ENCODE assay signal across 24 cellular contexts in the genomic region with DNA sequence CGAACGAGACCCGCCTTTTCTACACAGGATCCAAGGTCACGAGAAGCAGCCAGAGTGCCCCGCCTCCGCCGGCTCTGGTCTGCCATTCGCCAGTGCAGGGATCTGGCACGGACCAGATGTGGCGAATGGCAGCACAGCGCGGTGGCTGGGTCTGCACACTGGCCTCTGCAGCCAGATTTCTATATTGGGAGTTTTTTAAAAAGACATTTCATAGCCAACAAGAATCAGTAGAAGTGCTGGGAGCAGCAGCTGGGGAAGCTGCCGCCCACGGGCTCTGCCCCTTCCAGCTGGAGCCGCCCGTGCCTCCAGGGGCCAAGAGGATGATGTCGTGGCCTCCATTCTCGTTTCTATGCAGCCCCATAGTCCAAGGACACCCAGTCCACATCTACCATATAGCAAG.
A peak's percentile ranks its signal among the peaks of the same experiment; 100 is the strongest.
DNase-seq lines count a peak whose midpoint lies in the region; ATAC-seq, FAIRE-seq and TF ChIP-seq lines count a peak whose summit lies in the region.
"Had no signal": no experiment of that assay in that cellular context is flagged by ENCODE, and none has a peak within 500 bp of the region (broad histone marks: within the 10 kb centered on the region; RNA-seq: fewer than 3 reads in every experiment).

No MANE protein-coding gene starts in this region.

- DNase-seq in CD14-positive monocyte (ENCODE audit: low spot score) (no peak), H7 (peak; percentile 46), K562 (ENCODE audit: extremely low read depth in 1 of 4, low spot score in 3 of 4) (no peak), mesenteric fat pad (ENCODE audit: low spot score) (peak; percentile 83), EL (no peak), NCI-H1092 (lab: John Stamatoyannopoulos, UW) (no peak), NCI-H187 treated with DMSO at 0.1 percent for 48 hours (lab: John Stamatoyannopoulos, UW) (no peak)
- DNase-seq: activated CD4-positive, alpha-beta T cell treated with anti-CD3 and anti-CD28 coated beads, Interleukin-2, amount 10 ng/mL, durations not matched to agents 7 days and 5 days; activated naive CD4-positive, alpha-beta T cell treated with anti-CD3 and anti-CD28 coated beads, Interleukin-2, amount 50 U/mL, for 16 hours; CD8-positive, alpha-beta T cell; foreskin melanocyte; KG1; mesenchymal stem cell; NCI-H1417 treated with DMSO at 0.1 percent for 48 hours; NCI-H345; NCI-H748 treated with DMSO at 0.1 percent for 48 hours had no signal

- no peak overlapping the region for H3K4me3 ChIP-seq in H7 (ENCODE audit: insufficient read depth, low read depth, low read length)
- no peak overlapping the region for H3K4me3 ChIP-seq in K562
- H3K4me3 ChIP-seq: esophagus muscularis mucosa, hepatocyte, thoracic aorta had no signal

- no peak overlapping the region for H3K4me3 Mint-ChIP-seq in CD14-positive monocyte
- H3K4me3 Mint-ChIP-seq: activated CD4-positive, alpha-beta T cell treated with anti-CD3 and anti-CD28 coated beads, Interleukin-2, amount 10 ng/mL, durations not matched to agents 7 days and 5 days; CD8-positive, alpha-beta T cell; stimulated activated naive CD8-positive, alpha-beta T cell treated with anti-CD3 and anti-CD28 coated beads, Interleukin-15, Interleukin-2, amounts not matched to agents 100 ng/mL and 50 ng/mL, for 24 hours; T-helper 2 cell treated with Interferon-gamma antibody and Interleukin-4, amounts not matched to agents 5 μg/mL and 100 μg/mL, for 36 hours had no signal

- H3K36me3 ChIP-seq in H7 (replicated peaks; ENCODE audit: control insufficient read depth, insufficient read depth, low read length) (no peaks in the 10 kb centered on the region), K562 (ENCODE audit: control insufficient read depth, insufficient read depth, low read length) (no peaks in the 10 kb centered on the region)

- no peaks in the 10 kb centered on the region for H3K9me1 ChIP-seq in K562 (ENCODE audit: control insufficient read depth, insufficient read depth, low read length)

- peaks cover 0 to 6% (median 3%) of the 10 kb centered on the region in 3 donors for H3K27me3 Mint-ChIP-seq in CD14-positive monocyte (ENCODE audit: low read depth in 3 of 3)
- H3K27me3 Mint-ChIP-seq: activated CD4-positive, alpha-beta T cell treated with anti-CD3 and anti-CD28 coated beads, Interleukin-2, amount 10 ng/mL, durations not matched to agents 7 days and 5 days; stimulated activated naive CD8-positive, alpha-beta T cell treated with anti-CD3 and anti-CD28 coated beads, Interleukin-15, Interleukin-2, amounts not matched to agents 100 ng/mL and 50 ng/mL, for 24 hours had no signal

- no peak overlapping the region for H3K9ac ChIP-seq in K562 (ENCODE audit: insufficient read depth in 1 of 2, low read depth in 2 of 2, low read length in 2 of 2)

- ATAC-seq in K562 (no peak), HG03432 (IDR thresholded peaks at IDR 0.05; ENCODE audit: unreplicated experiment) (no peak)
- ATAC-seq: CD8-positive, alpha-beta T cell had no signal

- no peak for TF ChIP-seq CTCF in CD14-positive monocyte (IDR thresholded peaks at IDR 0.05)
- no peak for TF ChIP-seq CTCF in K562 (IDR thresholded peaks at IDR 0.05 in 2 of 3, conservative IDR thresholded peaks at IDR 0.05 in 1 of 3; ENCODE audit: insufficient read depth in 2 of 3, low read depth in 1 of 3, low read length in 3 of 3)

- no peaks in the 10 kb centered on the region for H3K27me3 ChIP-seq in H7 (ENCODE audit: control insufficient read depth, insufficient read depth, low read length)
- H3K27me3 ChIP-seq in K562 (ENCODE audit: control insufficient read depth in 2 of 2, insufficient read depth in 2 of 2, low read length in 2 of 2): no peaks in the 10 kb centered on the region
- H3K27me3 ChIP-seq: esophagus muscularis mucosa, hepatocyte had no signal

- H3K4me1 ChIP-seq in K562 (replicated peaks in 1 of 2; ENCODE audit: control insufficient read depth in 2 of 2, insufficient read depth in 2 of 2, low read length in 2 of 2): no peaks in the 10 kb centered on the region; a peak in 1 of 5 replicates

- TF ChIP-seq RAD21 in K562 (CRISPR knock-in tag; conservative IDR thresholded peaks at IDR 0.05 in 1 of 2, IDR thresholded peaks at IDR 0.05 in 1 of 2): no peak

- 46% methylated on average over 18 of the region's 18 CpGs for whole genome bisulfite sequencing in K562 (ENCODE audit: insufficient coverage, low coverage, missing lambda C conversion rate)

- in situ Hi-C loops in K562 (cut with MboI): no loop called here

- FAIRE-seq in K562 (lab: Jason Lieb, UNC): no peak
- FAIRE-seq: bronchial epithelial cell, colon had no signal

- H3K4me2 ChIP-seq in K562 (ENCODE audit: insufficient read depth, low read length): no peak overlapping the region
- H3K4me2 ChIP-seq: hepatocyte had no signal

- TF ChIP-seq POLR2A in K562 (conservative IDR thresholded peaks at IDR 0.05): no peak

- H4K20me1 ChIP-seq in K562 (replicated peaks; ENCODE audit: control insufficient read depth, insufficient read depth, low read length): peaks cover 15% of the 10 kb centered on the region

- POLR2A ChIA-PET in K562 (lab: Yijun Ruan, JAX): interaction anchor here (0.6 kb wide), 1 partner anchor 28 kb away, joined by 3 read pairs; no protein-coding TSS in a partner anchor

- BruUV-seq in K562 (replicated peaks; lab: Mats Ljungman, UMichigan): no TSS peak

- H3K9me3 Mint-ChIP-seq in CD14-positive monocyte: no peaks in the 10 kb centered on the region
- H3K9me3 Mint-ChIP-seq: activated CD4-positive, alpha-beta T cell treated with anti-CD3 and anti-CD28 coated beads, Interleukin-2, amount 10 ng/mL, durations not matched to agents 7 days and 5 days; CD8-positive, alpha-beta T cell; stimulated activated naive CD8-positive, alpha-beta T cell treated with anti-CD3 and anti-CD28 coated beads, Interleukin-15, Interleukin-2, amounts not matched to agents 100 ng/mL and 50 ng/mL, for 24 hours; T-helper 2 cell treated with Interferon-gamma antibody and Interleukin-4, amounts not matched to agents 5 μg/mL and 100 μg/mL, for 36 hours had no signal

- TF ChIP-seq EP300 in K562 (IDR thresholded peaks at IDR 0.05; ENCODE audit: low read length): no peak

- no peak overlapping the region for H3K27ac ChIP-seq in K562 (ENCODE audit: extremely low read depth, low read depth, low read length)
- H3K27ac ChIP-seq: esophagus muscularis mucosa, hepatocyte, thoracic aorta had no signal

- no peaks in the 10 kb centered on the region for H3K79me2 ChIP-seq in K562 (ENCODE audit: control insufficient read depth, insufficient read depth, low read length)

- H3K27ac Mint-ChIP-seq in CD14-positive monocyte: peak overlapping the region; percentile 51 to 85 (median 70)
- H3K27ac Mint-ChIP-seq: activated CD4-positive, alpha-beta T cell treated with anti-CD3 and anti-CD28 coated beads, Interleukin-2, amount 10 ng/mL, durations not matched to agents 7 days and 5 days; CD8-positive, alpha-beta T cell; stimulated activated naive CD8-positive, alpha-beta T cell treated with anti-CD3 and anti-CD28 coated beads, Interleukin-15, Interleukin-2, amounts not matched to agents 100 ng/mL and 50 ng/mL, for 24 hours; T-helper 2 cell treated with Interferon-gamma antibody and Interleukin-4, amounts not matched to agents 5 μg/mL and 100 μg/mL, for 36 hours had no signal

- intact Hi-C loops in CD14-positive monocyte (cut with micrococcal nuclease): no loop called here
- intact Hi-C loops in K562 (cut with micrococcal nuclease): no loop called here

- CTCF ChIA-PET in K562 (lab: Yijun Ruan, JAX; ENCODE audit: low intra/inter-chr PET ratio): no interaction called here

- H3K4me1 Mint-ChIP-seq in CD14-positive monocyte: peaks cover 19% of the 10 kb centered on the region
- H3K4me1 Mint-ChIP-seq: activated CD4-positive, alpha-beta T cell treated with anti-CD3 and anti-CD28 coated beads, Interleukin-2, amount 10 ng/mL, durations not matched to agents 7 days and 5 days had no signal

- H3K9me3 ChIP-seq in K562 (replicated peaks; ENCODE audit: control insufficient read depth, insufficient read depth, low read depth, low read length): no peaks in the 10 kb centered on the region
- H3K9me3 ChIP-seq: esophagus muscularis mucosa, thoracic aorta had no signal

- no peak overlapping the region for H2AFZ ChIP-seq in K562 (ENCODE audit: low read depth, low read length)
- H2AFZ ChIP-seq: hepatocyte had no signal

- H3K36me3 Mint-ChIP-seq in CD14-positive monocyte: peaks cover 38 to 65% of the 10 kb centered on the region in 2 donors

TF ChIP-seq in K562, 482 proteins besides CTCF, POLR2A, EP300 and RAD21:
- TF ChIP-seq NFIC (IDR thresholded peaks at IDR 0.05) (no peak), HNRNPH1 (optimal IDR thresholded peaks at IDR 0.05; ENCODE audit: low read depth, low read length) (no peak), NFIX (CRISPR knock-in tag; IDR thresholded peaks at IDR 0.05; ENCODE audit: low read depth) (no peak), RBM22 (IDR thresholded peaks at IDR 0.05; ENCODE audit: low read depth, low read length, poor library complexity, severe bottlenecking) (peak; percentile 21)

Comparison
In these comparisons a context has a peak if more than half of its experiments do, and no peak if none do; other contexts are left out.
1. DNase-seq: peak in H7 (single experiment) and mesenteric fat pad (single experiment); none in CD14-positive monocyte (single experiment), K562 (0 of 4), EL (single experiment), NCI-H1092 (single experiment) and NCI-H187 treated with DMSO at 0.1 percent for 48 hours (single experiment).